Comparison of ENCODE assay signal across 8 cellular contexts in genomic region chr13:84677836-84678235, GRCh38.
"Had no signal": no experiment of that assay in that cellular context is flagged by ENCODE, and none has a peak within 500 bp of the region (broad histone marks: within the 10 kb centered on the region; RNA-seq: fewer than 3 reads in every experiment).

No MANE protein-coding gene starts in this region.

- H3K36me3 ChIP-seq: HAP-1 had no signal

- H3K9me3 ChIP-seq: HAP-1 had no signal

- H3K9me3 Mint-ChIP-seq: GM23338, H9 had no signal

- H3K27ac Mint-ChIP-seq: GM23338, H9 had no signal

- H3K4me1 ChIP-seq: HAP-1 had no signal

- H3K4me3 ChIP-seq: GM23248, GM23338, HAP-1 had no signal

- H2AFZ ChIP-seq: GM23248 had no signal

- DNase-seq: GM23248, GOT3, H7, H9, HCEC 1CT had no signal

- H3K4me2 ChIP-seq: GM23338 had no signal

- H3K4me3 Mint-ChIP-seq: GM23338, H9 had no signal

- H3K27ac ChIP-seq: GM23248 had no signal

- ATAC-seq: GM23338, HCT116 had no signal

- H3K9ac ChIP-seq: GM23248 had no signal
